1 cellular context compared by ENCODE assay signal in the genomic region with DNA sequence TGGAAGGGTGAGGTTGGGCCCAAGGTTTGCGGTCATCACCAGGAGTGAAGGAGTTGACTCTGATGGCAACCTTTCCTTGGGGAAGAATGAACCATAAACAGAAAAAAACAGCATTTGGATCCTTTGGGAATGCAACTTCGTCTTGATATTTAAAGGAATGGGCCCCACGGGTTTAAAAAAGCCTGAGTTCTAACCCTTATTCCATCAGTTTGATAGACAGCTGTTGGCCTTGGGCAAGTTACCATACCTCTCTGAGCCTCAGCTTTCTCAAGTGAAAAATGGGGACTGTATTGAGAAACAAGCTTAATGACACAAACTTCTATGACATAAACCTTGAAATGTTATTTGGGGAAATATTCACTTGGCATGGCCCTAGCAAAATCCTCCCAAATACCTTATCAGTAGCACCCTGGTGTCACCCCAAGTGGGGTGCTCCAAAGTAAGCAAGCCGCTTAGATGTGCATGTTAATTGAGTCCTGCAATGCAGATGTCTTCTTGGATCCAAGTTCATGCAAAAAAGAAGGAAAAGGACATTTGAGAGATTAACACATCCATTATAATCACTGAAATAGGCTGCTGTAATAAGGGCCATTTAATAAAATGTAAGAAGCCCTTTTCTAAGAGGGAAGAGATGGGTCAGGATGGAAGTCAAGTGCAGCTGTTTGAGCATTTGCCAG.
TF ChIP-seq lines count a peak whose summit lies in the region.

No MANE protein-coding gene starts in this region.

TF ChIP-seq in GM12878, 131 proteins besides CTCF, POLR2A, EP300 and RAD21:
- no peak for TF ChIP-seq MYB (IDR thresholded peaks at IDR 0.05; ENCODE audit: borderline replicate concordance, low read depth, low read length)
- no peak for TF ChIP-seq MTA3 (IDR thresholded peaks at IDR 0.05; ENCODE audit: borderline replicate concordance, low read length)
- no peak for TF ChIP-seq CHD4 (IDR thresholded peaks at IDR 0.05)
- TF ChIP-seq, protein P1, sequence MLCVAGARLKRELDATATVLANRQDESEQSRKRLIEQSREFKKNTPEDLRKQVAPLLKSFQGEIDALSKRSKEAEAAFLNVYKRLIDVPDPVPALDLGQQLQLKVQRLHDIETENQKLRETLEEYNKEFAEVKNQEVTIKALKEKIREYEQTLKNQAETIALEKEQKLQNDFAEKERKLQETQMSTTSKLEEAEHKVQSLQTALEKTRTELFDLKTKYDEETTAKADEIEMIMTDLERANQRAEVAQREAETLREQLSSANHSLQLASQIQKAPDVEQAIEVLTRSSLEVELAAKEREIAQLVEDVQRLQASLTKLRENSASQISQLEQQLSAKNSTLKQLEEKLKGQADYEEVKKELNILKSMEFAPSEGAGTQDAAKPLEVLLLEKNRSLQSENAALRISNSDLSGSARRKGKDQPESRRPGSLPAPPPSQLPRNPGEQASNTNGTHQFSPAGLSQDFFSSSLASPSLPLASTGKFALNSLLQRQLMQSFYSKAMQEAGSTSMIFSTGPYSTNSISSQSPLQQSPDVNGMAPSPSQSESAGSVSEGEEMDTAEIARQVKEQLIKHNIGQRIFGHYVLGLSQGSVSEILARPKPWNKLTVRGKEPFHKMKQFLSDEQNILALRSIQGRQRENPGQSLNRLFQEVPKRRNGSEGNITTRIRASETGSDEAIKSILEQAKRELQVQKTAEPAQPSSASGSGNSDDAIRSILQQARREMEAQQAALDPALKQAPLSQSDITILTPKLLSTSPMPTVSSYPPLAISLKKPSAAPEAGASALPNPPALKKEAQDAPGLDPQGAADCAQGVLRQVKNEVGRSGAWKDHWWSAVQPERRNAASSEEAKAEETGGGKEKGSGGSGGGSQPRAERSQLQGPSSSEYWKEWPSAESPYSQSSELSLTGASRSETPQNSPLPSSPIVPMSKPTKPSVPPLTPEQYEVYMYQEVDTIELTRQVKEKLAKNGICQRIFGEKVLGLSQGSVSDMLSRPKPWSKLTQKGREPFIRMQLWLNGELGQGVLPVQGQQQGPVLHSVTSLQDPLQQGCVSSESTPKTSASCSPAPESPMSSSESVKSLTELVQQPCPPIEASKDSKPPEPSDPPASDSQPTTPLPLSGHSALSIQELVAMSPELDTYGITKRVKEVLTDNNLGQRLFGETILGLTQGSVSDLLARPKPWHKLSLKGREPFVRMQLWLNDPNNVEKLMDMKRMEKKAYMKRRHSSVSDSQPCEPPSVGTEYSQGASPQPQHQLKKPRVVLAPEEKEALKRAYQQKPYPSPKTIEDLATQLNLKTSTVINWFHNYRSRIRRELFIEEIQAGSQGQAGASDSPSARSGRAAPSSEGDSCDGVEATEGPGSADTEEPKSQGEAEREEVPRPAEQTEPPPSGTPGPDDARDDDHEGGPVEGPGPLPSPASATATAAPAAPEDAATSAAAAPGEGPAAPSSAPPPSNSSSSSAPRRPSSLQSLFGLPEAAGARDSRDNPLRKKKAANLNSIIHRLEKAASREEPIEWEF (IDR thresholded peaks at IDR 0.05; ENCODE audit: insufficient replicate concordance, low read depth, low read length) = no peak
- no peak for TF ChIP-seq HDGF (IDR thresholded peaks at IDR 0.05)
- no peak for TF ChIP-seq NFYA (IDR thresholded peaks at IDR 0.05; ENCODE audit: borderline replicate concordance, low read depth, low read length)
- no peak for TF ChIP-seq SIX5 (IDR thresholded peaks at IDR 0.05; ENCODE audit: low read depth, low read length, severe bottlenecking)
- no peak for TF ChIP-seq CEBPB (IDR thresholded peaks at IDR 0.05; ENCODE audit: borderline replicate concordance in 1 of 2, low read depth in 2 of 2, low read length in 2 of 2)
- no peak for TF ChIP-seq DPF2 (IDR thresholded peaks at IDR 0.05)
- TF ChIP-seq KLF5 (IDR thresholded peaks at IDR 0.05; ENCODE audit: partially characterized antibody) = no peak
- TF ChIP-seq POU2F2 (IDR thresholded peaks at IDR 0.05; ENCODE audit: borderline replicate concordance, low read depth, low read length) = no peak
